1 cellular context compared by ENCODE assay signal in the genomic region with DNA sequence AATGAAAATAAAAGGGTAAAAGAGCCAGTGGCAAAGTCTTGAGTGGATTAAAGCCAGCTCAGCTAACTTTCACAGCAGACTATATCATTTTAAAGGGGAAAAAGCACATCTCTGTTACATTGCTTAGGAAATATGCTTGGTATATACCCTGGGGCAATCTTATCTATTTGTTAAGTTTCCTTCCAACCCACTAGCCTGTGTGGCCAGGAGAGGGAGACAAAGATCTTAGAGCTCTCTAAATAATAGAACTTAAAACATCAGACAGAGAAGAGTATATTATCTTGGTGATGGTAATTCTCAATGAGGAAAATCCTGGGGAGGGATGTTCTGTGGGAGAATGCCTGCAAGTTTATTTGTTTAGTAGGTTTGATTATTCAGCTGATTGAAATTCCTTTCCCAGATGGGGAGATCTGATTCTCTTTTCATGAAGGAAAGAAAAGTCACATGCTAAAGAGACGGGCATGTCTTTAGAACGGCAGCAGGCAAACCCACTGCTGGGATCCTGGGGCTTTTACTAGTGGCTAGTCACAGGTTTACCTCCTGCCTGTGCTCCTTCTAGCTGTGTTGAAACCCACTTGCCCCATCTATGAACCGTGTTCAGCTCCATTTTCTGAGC.
A peak's percentile ranks its signal among the peaks of the same experiment; 100 is the strongest.
TF ChIP-seq lines count a peak whose summit lies in the region.

No MANE protein-coding gene starts in this region.

TF ChIP-seq in HepG2, 621 proteins besides CTCF, POLR2A, EP300 and RAD21:
- TF ChIP-seq ZBTB7B (CRISPR knock-in tag; IDR thresholded peaks at IDR 0.05) (no peak), RXRB (CRISPR knock-in tag; IDR thresholded peaks at IDR 0.05; ENCODE audit: borderline replicate concordance) (0 out of 2 replicates have a peak, but pooled peaks have one; percentile 9), STAG1 (CRISPR knock-in tag; IDR thresholded peaks at IDR 0.05) (peak; percentile 66), SMC3 (IDR thresholded peaks at IDR 0.05; ENCODE audit: low read length) (peak; percentile 54)
- TF ChIP-seq, protein P1, sequence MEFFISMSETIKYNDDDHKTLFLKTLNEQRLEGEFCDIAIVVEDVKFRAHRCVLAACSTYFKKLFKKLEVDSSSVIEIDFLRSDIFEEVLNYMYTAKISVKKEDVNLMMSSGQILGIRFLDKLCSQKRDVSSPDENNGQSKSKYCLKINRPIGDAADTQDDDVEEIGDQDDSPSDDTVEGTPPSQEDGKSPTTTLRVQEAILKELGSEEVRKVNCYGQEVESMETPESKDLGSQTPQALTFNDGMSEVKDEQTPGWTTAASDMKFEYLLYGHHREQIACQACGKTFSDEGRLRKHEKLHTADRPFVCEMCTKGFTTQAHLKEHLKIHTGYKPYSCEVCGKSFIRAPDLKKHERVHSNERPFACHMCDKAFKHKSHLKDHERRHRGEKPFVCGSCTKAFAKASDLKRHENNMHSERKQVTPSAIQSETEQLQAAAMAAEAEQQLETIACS (CRISPR knock-in tag; IDR thresholded peaks at IDR 0.05): no peak
